ENCODE assay signal across 7 cellular contexts in genomic region chr7:32494946-32495297, GRCh38. TPM values are rescaled to one million over a fixed set of nuclear protein-coding genes. Genes with fewer than 3 reads are reported as not detected.
A peak's percentile ranks its signal among the peaks of the same experiment; 100 is the strongest.
DNase-seq lines count a peak whose midpoint lies in the region; ATAC-seq and TF ChIP-seq lines count a peak whose summit lies in the region.

No MANE protein-coding gene starts in this region.

- no peak for TF ChIP-seq EP300 in transverse colon (IDR thresholded peaks at IDR 0.05; ENCODE audit: low read depth)

- intact Hi-C loops in left colon (cut with DNase I, micrococcal nuclease) (no loop called here), transverse colon (cut with DNase I; ENCODE audit: low total_unique reads) (no loop called here)

- in situ Hi-C loops in transverse colon (cut with MboI; ENCODE audit: low pct_ligation_motif_present in 1 of 4, low pct_unique_long_range_greater_than_20kb in 1 of 4, low sequenced_read_pairs in 3 of 4) (loop anchor here in 1 of 4 donors (25.0 kb wide), 2 partner anchors 417 to 617 kb away; partner anchors contain the start of gene RP9), GM13977 (cut with MboI; ENCODE audit: low pct_unique_long_range_greater_than_20kb, low sequenced_read_pairs, unreplicated experiment) (no loop called here)

- 3% methylated on average over 5 to 14 of the region's 14 CpGs for WGBS in transverse colon (ENCODE audit: low coverage in 1 of 2), 2 donors

- DNase-seq in adipocyte (ENCODE audit: low read depth) (no peak), left colon (no peak), transverse colon (no peak), GM13977 (ENCODE audit: low spot score) (no peak), COR-L47 (lab: John Stamatoyannopoulos, UW) (no peak)

- peak overlapping the region; percentile 99 for H3K4me3 ChIP-seq in adipocyte (ENCODE audit: low read length)
- peak overlapping the region; percentile 35 to 97 (median 76) for H3K4me3 ChIP-seq in transverse colon

- H3K27me3 ChIP-seq in adipocyte (replicated peaks; ENCODE audit: control insufficient read depth, insufficient read depth, low read length) = no peaks in the 10 kb centered on the region
- no peaks in the 10 kb centered on the region for H3K27me3 ChIP-seq in transverse colon

- H3K4me1 ChIP-seq in adipocyte (ENCODE audit: control insufficient read depth, insufficient read depth, low read length) (peaks cover 11% of the 10 kb centered on the region), transverse colon (peaks cover 0 to 34% (median 10%) of the 10 kb centered on the region in 4 donors)

- no peaks in the 10 kb centered on the region for H3K36me3 ChIP-seq in adipocyte (ENCODE audit: control insufficient read depth, insufficient read depth, low read length, severe bottlenecking)
- H3K36me3 ChIP-seq in transverse colon = no peaks in the 10 kb centered on the region

- H3K9me3 ChIP-seq in adipocyte (ENCODE audit: control insufficient read depth, low read length) (no peaks in the 10 kb centered on the region), transverse colon (no peaks in the 10 kb centered on the region)

- ATAC-seq in GM19043 (IDR thresholded peaks at IDR 0.05; ENCODE audit: low read depth, unreplicated experiment) (peak; percentile 5), HG03103 (IDR thresholded peaks at IDR 0.05; ENCODE audit: low read depth, unreplicated experiment) (peak; percentile 5), left colon (peak; percentile 5)

- H3K9ac ChIP-seq in adipocyte (ENCODE audit: low read length) = peak overlapping the region; percentile 90

- peak overlapping the region; percentile 95 to 99 (median 96) for H3K27ac ChIP-seq in transverse colon

- TF ChIP-seq CTCF in transverse colon (IDR thresholded peaks at IDR 0.05) (no peak), GM13977 (IDR thresholded peaks at IDR 0.05; ENCODE audit: extremely low read depth, insufficient read depth, missing control alignments) (no peak)

- peak; percentile 89 for TF ChIP-seq POLR2A in transverse colon (IDR thresholded peaks at IDR 0.05)

RNA-seq across cellular contexts. Expression of gene AVL9, which starts 0.4 kb away (rescaled TPM):
- total RNA-seq in left colon (10 to 100 TPM; 83.3 to 83.5 TPM), transverse colon (10 to 100 TPM; 50.9 to 69.2 (median 62.9) TPM)

RNA-seq across cellular contexts. Expression of gene LSM5, which starts 4.7 kb away (rescaled TPM):
- total RNA-seq in left colon (10 to 100 TPM; 28.8 to 33.5 TPM), transverse colon (10 to 100 TPM in 2 of 4 donors, 1 to 10 TPM in 1, not detected in 1; 1.8 to 22.8 (median 18.3) TPM)
